Comparison of ENCODE assay signal across 7 cellular contexts in the genomic region with DNA sequence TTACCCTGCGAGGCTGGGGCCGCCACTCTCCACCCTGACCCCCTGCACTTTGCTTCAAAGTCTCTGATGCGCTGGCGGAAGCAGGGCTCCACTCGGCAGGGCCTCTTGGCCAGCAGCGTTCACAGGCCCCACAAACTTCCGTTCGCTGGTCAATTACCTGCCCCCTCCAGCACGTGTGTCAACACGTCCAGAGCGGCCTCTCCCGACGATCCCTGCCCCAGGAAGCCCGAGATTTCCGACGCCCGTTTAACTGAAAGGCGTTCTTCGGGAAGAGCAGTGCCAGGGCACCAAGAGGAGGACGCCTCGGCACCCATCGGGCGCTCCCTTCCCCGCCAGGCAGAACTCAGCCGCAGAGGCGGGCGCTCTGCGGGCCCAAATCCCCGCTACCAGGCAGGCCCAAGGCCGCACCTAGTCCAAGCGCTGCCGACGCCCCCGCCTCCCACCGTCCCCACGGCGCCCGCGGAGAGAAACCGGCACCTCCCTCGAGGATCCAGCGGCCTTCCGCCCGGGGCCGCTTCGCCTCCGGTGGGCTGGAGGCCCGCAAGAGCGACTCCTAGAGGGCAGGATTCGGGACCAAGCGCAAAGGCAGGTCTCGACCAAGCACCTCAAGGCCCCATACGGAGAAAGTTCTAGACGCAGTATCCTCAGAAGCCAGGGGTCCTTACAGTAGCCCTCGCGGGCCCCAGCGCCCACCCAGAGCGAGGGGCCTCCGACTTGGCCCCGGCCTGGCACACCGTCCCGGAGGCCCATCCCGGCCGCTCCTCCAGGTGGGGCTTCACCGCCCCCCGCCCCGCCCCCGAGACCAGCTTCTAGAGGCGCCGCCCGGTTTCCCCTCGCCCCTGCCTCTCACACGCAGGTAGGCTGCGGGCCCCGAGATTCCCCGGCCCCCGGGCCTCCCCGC. TPM values are rescaled to one million over a fixed set of nuclear protein-coding genes. Genes with fewer than 3 reads are reported as not detected.
A peak's percentile ranks its signal among the peaks of the same experiment; 100 is the strongest.
DNase-seq lines count a peak whose midpoint lies in the region; TF ChIP-seq lines count a peak whose summit lies in the region.

No MANE protein-coding gene starts in this region.

- H3K36me3 ChIP-seq in HAP-1 (replicated peaks) = peaks cover 34% of the 10 kb centered on the region
- H3K36me3 ChIP-seq in duodenal mucosa (ENCODE audit: control insufficient read depth in 1 of 2, insufficient read depth in 2 of 2, low read length in 2 of 2) = peaks cover 11 to 24% of the 10 kb centered on the region in 2 donors
- H3K36me3 ChIP-seq in mesodermal cell (ENCODE audit: control insufficient read depth, insufficient read depth, low read length) = peaks cover 34% of the 10 kb centered on the region
- H3K36me3 ChIP-seq in stomach = peaks cover 5 to 26% (median 23%) of the 10 kb centered on the region in 4 donors

- H3K27ac ChIP-seq in duodenal mucosa (ENCODE audit: low read depth, low read length) (peak overlapping the region; percentile 78), mesodermal cell (ENCODE audit: low read depth, low read length, severe bottlenecking) (peak overlapping the region; percentile 73), stomach (peak overlapping the region; percentile 80 to 91 (median 88))

- H3K4me3 ChIP-seq in HAP-1 = peak overlapping the region; percentile 74
- H3K4me3 ChIP-seq in duodenal mucosa (ENCODE audit: low read depth in 1 of 2, low read length in 2 of 2) = peak overlapping the region; percentile 69 to 70
- peak overlapping the region; percentile 63 for H3K4me3 ChIP-seq in mesodermal cell (ENCODE audit: extremely low read depth, insufficient read depth, low read length, poor library complexity, severe bottlenecking)
- H3K4me3 ChIP-seq in stomach = peak overlapping the region; percentile 58 to 74 (median 70)

- H3K9me3 ChIP-seq in HAP-1 (no peaks in the 10 kb centered on the region), duodenal mucosa (ENCODE audit: control insufficient read depth in 1 of 2, low read length in 2 of 2) (no peaks in the 10 kb centered on the region), mesodermal cell (ENCODE audit: control insufficient read depth, low read length) (no peaks in the 10 kb centered on the region), stomach (peaks cover 0 to 15% (median 4%) of the 10 kb centered on the region in 4 donors)

- DNase-seq in HAP-1 (ENCODE audit: low spot score in 2 of 2) (peak; percentile 53 to 83), LoVo (ENCODE audit: low spot score) (peak; percentile 39), UCSD-AML1 (lab: John Stamatoyannopoulos, UW; ENCODE audit: unreplicated experiment) (peak; percentile 58), stomach (peak; percentile 48)

- WGBS in mesodermal cell (ENCODE audit: insufficient coverage in 2 of 2), 2 experiments = 0% methylated on average over 28 to 31 of the region's 78 CpGs
- 0 to 40% (median 2%) methylated on average over 6 to 78 of the region's 78 CpGs for WGBS in stomach, 5 donors

- intact Hi-C loops in stomach (cut with DNase I; ENCODE audit: low total_unique reads) = no loop called here

- in situ Hi-C loops in HAP-1 (cut with MboI; ENCODE audit: low sequenced_read_pairs) = no loop called here

- TF ChIP-seq CTCF in GM12874 (IDR thresholded peaks at IDR 0.05; ENCODE audit: insufficient read depth, low read depth, low read length) (peak; percentile 60), stomach (IDR thresholded peaks at IDR 0.05) (no peak)

- TF ChIP-seq EP300 in stomach (IDR thresholded peaks at IDR 0.05) = no peak

- H3K27me3 ChIP-seq in HAP-1 (ENCODE audit: low read depth) (no peaks in the 10 kb centered on the region), duodenal mucosa (ENCODE audit: control insufficient read depth in 1 of 2, insufficient read depth in 2 of 2, low read length in 2 of 2) (no peaks in the 10 kb centered on the region), stomach (peaks cover 0 to 5% (median 0%) of the 10 kb centered on the region in 3 donors)

- peak overlapping the region; percentile 63 to 76 for H3K9ac ChIP-seq in duodenal mucosa (ENCODE audit: low read depth in 1 of 2, low read length in 2 of 2)

- no peak for TF ChIP-seq POLR2A in stomach (IDR thresholded peaks at IDR 0.05)

- H3K4me1 ChIP-seq in HAP-1 (peaks cover 29% of the 10 kb centered on the region), duodenal mucosa (ENCODE audit: control insufficient read depth in 1 of 2, insufficient read depth in 2 of 2, low read length in 2 of 2) (peaks cover 36 to 49% of the 10 kb centered on the region in 2 donors), mesodermal cell (ENCODE audit: control insufficient read depth, insufficient read depth, low read length, poor library complexity, severe bottlenecking) (peaks cover 21% of the 10 kb centered on the region), stomach (peaks cover 46 to 64% (median 51%) of the 10 kb centered on the region in 4 donors)

RNA-seq across cellular contexts. Expression of a gene that starts 0.6 kb away (rescaled TPM):
- polyA plus RNA-seq in mesodermal cell (2013, experiment 1 of 2) = 174 TPM
- 145 TPM for polyA plus RNA-seq in mesodermal cell (2013, experiment 2 of 2)
- 100 to 1,000 TPM in 1 of 5 donors, 10 to 100 TPM in 3, under 1 TPM in 1; 0.58 to 121 (median 75.9) TPM for total RNA-seq in stomach
- polyA plus RNA-seq in stomach = 100 to 1,000 TPM in 1 of 3 donors, 10 to 100 TPM in 2; 49.6 to 156 (median 88.0) TPM

RNA-seq across cellular contexts. Expression of a gene that starts 1.1 kb away (rescaled TPM):
- polyA plus RNA-seq in mesodermal cell (2013, experiment 1 of 2) = 12.0 TPM
- 7.6 TPM for polyA plus RNA-seq in mesodermal cell (2013, experiment 2 of 2)
- 10 to 100 TPM in 3 of 5 donors, 1 to 10 TPM in 2; 2.4 to 22.3 (median 14.5) TPM for total RNA-seq in stomach
- polyA plus RNA-seq in stomach = 1 to 10 TPM; 3.2 to 3.7 (median 3.4) TPM

RNA-seq across cellular contexts. Expression of a gene that starts 35.9 kb away (rescaled TPM):
- polyA plus RNA-seq in mesodermal cell (2013, experiment 1 of 2) = 41.5 TPM
- polyA plus RNA-seq in mesodermal cell (2013, experiment 2 of 2) = 37.1 TPM
- 10 to 100 TPM; 17.7 to 32.7 (median 19.1) TPM for total RNA-seq in stomach
- polyA plus RNA-seq in stomach = 10 to 100 TPM in 2 of 3 donors, 1 to 10 TPM in 1; 7.3 to 30.9 (median 15.9) TPM

RNA-seq across cellular contexts. Expression of a gene that starts 40.4 kb away (rescaled TPM):
- 4.5 TPM for polyA plus RNA-seq in mesodermal cell (2013, experiment 1 of 2)
- 3.8 TPM for polyA plus RNA-seq in mesodermal cell (2013, experiment 2 of 2)
- total RNA-seq in stomach = 10 to 100 TPM in 3 of 5 donors, 1 to 10 TPM in 2; 1.8 to 49.2 (median 18.7) TPM
- 10 to 100 TPM in 1 of 3 donors, 1 to 10 TPM in 2; 5.2 to 11.9 (median 6.0) TPM for polyA plus RNA-seq in stomach

RNA-seq across cellular contexts. Expression of a gene that starts 50.0 kb away (rescaled TPM):
- polyA plus RNA-seq in mesodermal cell (2013, experiment 1 of 2) = 0.66 TPM
- 1.2 TPM for polyA plus RNA-seq in mesodermal cell (2013, experiment 2 of 2)
- 10 to 100 TPM in 2 of 5 donors, 1 to 10 TPM in 2, under 1 TPM in 1; 0.87 to 21.0 (median 8.3) TPM for total RNA-seq in stomach
- polyA plus RNA-seq in stomach = 10 to 100 TPM in 1 of 3 donors, under 1 TPM in 1, not detected in 1; 0.44 to 14.9 TPM

Comparison
In these comparisons a context has a peak if more than half of its experiments do, and no peak if none do; other contexts are left out.
1. Peak in every context shown above with its lines: DNase-seq, H3K4me3 ChIP-seq and H3K27ac ChIP-seq.